Comparison of ENCODE assay signal across 28 cellular contexts in the genomic region with DNA sequence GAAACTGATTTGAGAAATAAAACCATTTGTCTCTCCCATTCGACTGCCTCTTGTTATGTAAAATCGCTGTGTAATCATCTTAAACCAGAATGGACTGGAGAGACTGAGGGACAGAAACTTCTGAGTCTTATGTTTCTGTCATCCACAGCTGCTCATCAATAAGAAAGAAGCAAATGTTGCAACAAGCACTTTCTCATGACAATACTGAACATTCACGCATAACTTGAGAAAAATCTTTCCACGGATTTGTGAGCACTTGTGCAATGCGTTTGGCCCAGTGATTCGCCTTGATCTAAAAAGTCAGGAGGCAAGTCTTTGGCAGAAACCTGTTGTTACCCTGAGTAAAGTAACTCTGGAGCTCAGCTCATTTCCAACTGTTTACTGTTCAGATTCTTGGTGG.
"Had no signal": no experiment of that assay in that cellular context is flagged by ENCODE, and none has a peak within 500 bp of the region (broad histone marks: within the 10 kb centered on the region; RNA-seq: fewer than 3 reads in every experiment).

No MANE protein-coding gene starts in this region.

- H3K4me1 ChIP-seq: adrenal gland, ascending aorta, left lung, lower lobe of right lung, stomach, tibial artery, upper lobe of right lung had no signal

- H3K9me3 ChIP-seq: adrenal gland, ascending aorta, heart right ventricle, left lung, lower lobe of right lung, mucosa of descending colon, stomach, tibial artery, upper lobe of right lung had no signal

- DNase-seq: activated CD4-positive, alpha-beta memory T cell treated with anti-CD3 and anti-CD28 coated beads for 36 hours; activated CD4-positive, alpha-beta T cell treated with anti-CD3 and anti-CD28 coated beads, Interleukin-2, amount 10 ng/mL, durations not matched to agents 24 days and 14 days; activated CD4-positive, CD25-positive, alpha-beta regulatory T cell treated with anti-CD3 and anti-CD28 coated beads, Interleukin-2, amount 50 U/mL, for 72 hours; activated CD8-positive, alpha-beta memory T cell treated with anti-CD3 and anti-CD28 coated beads, Interleukin-2, amount 50 U/mL, for 4 hours; activated effector memory CD4-positive, alpha-beta T cell treated with anti-CD3 and anti-CD28 coated beads, Interleukin-2, amount 50 U/mL, for 16 hours; activated naive CD4-positive, alpha-beta T cell treated with anti-CD3 and anti-CD28 coated beads for 36 hours; activated naive CD8-positive, alpha-beta T cell treated with anti-CD3 and anti-CD28 coated beads for 36 hours; activated T-cell treated with anti-CD3 and anti-CD28 coated beads, Interleukin-2, amount 50 U/mL, for 1 hour; adrenal gland; central memory CD4-positive, alpha-beta T cell; effector CD4-positive, alpha-beta T cell; foreskin fibroblast; heart right ventricle; kidney glomerular epithelial cell; left lung; lower lobe of right lung; mucosa of descending colon; retina; stimulated activated CD4-positive, alpha-beta T cell treated with anti-CD3 and anti-CD28 coated beads, Interleukin-15, amount 100 ng/mL, for 24 hours; stimulated activated CD4-positive, alpha-beta T cell treated with anti-CD3 and anti-CD28 coated beads, Interleukin-2, amount 100 ng/mL, for 24 hours; stimulated activated naive B cell treated with anti-CD40 and anti-IgM and Interleukin-4, amounts not matched to agents 10 μg/mL and 1 μg/mL and 100 μg/mL, for 72 hours; stomach; T-helper 9 cell; upper lobe of right lung had no signal

- ATAC-seq: heart right ventricle; left lung; lower lobe of right lung; mucosa of descending colon; natural killer cell treated with Interleukin-12 subunit alpha and Interleukin-12 subunit beta and Interleukin-15 and Interleukin-18, amount 100 ng/mL, for 72 hours; stimulated activated naive B cell treated with anti-CD40 and anti-IgM and Interleukin-4, amounts not matched to agents 10 μg/mL and 1 μg/mL and 100 μg/mL, for 72 hours had no signal

- H3K36me3 ChIP-seq: adrenal gland, ascending aorta, heart right ventricle, left lung, lower lobe of right lung, stomach, tibial artery, upper lobe of right lung had no signal

- H3K27me3 ChIP-seq: ascending aorta, heart right ventricle, left lung, stomach, tibial artery, upper lobe of right lung had no signal

- H3K4me3 ChIP-seq: adrenal gland, ascending aorta, heart right ventricle, left lung, lower lobe of right lung, mucosa of descending colon, stomach, tibial artery, upper lobe of right lung had no signal

- H3K27ac ChIP-seq: adrenal gland, ascending aorta, epithelial cell of prostate, heart right ventricle, left lung, lower lobe of right lung, stomach, tibial artery, upper lobe of right lung had no signal
